Comparison of ENCODE assay signal across 9 cellular contexts in genomic region chr1:179021873-179022272, GRCh38. TPM values are rescaled to one million over a fixed set of nuclear protein-coding genes. Genes with fewer than 3 reads are reported as not detected.
DNase-seq lines count a peak whose midpoint lies in the region; ATAC-seq and TF ChIP-seq lines count a peak whose summit lies in the region.
"Had no signal": no experiment of that assay in that cellular context is flagged by ENCODE, and none has a peak within 500 bp of the region (broad histone marks: within the 10 kb centered on the region; RNA-seq: fewer than 3 reads in every experiment).

No MANE protein-coding gene starts in this region.

- no peak for ATAC-seq in HG03045 (IDR thresholded peaks at IDR 0.05; ENCODE audit: unreplicated experiment)
- no peak for ATAC-seq in PC-3
- ATAC-seq: sciatic nerve had no signal

- DNase-seq in DMS153 treated with DMSO at 0.1 percent for 48 hours (lab: John Stamatoyannopoulos, UW; ENCODE audit: unreplicated experiment) (peak; percentile 16), NCI-H510A treated with DMSO at 0.1 percent for 48 hours (lab: John Stamatoyannopoulos, UW) (peak; percentile 80), MCF 10A (ENCODE audit: unreplicated experiment) (no peak), NCI-H1048 (lab: John Stamatoyannopoulos, UW) (no peak), PC-3 (no peak)
- no peak for DNase-seq in activated naive CD4-positive, alpha-beta T cell treated with Interleukin-2 at 50 U/mL for 16 hours

- no peaks in the 10 kb centered on the region for H3K9me3 Mint-ChIP-seq in MCF 10A (ENCODE audit: unreplicated experiment)
- H3K9me3 Mint-ChIP-seq in nephron: no peaks in the 10 kb centered on the region

- peaks cover 14% of the 10 kb centered on the region for H3K4me1 Mint-ChIP-seq in MCF 10A (ENCODE audit: insufficient read depth, unreplicated experiment)
- H3K4me1 Mint-ChIP-seq in nephron: peaks cover 30% of the 10 kb centered on the region

- no peaks in the 10 kb centered on the region for H3K9me3 ChIP-seq in PC-3 (ENCODE audit: low read length)

- no peak overlapping the region for H3K4me3 Mint-ChIP-seq in MCF 10A (ENCODE audit: unreplicated experiment)
- peak overlapping the region in 2 of 3 experiments; percentile 49 to 67 for H3K4me3 Mint-ChIP-seq in nephron

- no peak overlapping the region for H3K9ac ChIP-seq in PC-3 (ENCODE audit: low read length)

- peaks cover 27% of the 10 kb centered on the region for H3K4me1 ChIP-seq in PC-3 (ENCODE audit: insufficient read depth, low read length)

- H3F3A ChIP-seq in PC-3 (ENCODE audit: low read length, unreplicated experiment): no peaks in the 10 kb centered on the region

- H3K27ac ChIP-seq in PC-3 (ENCODE audit: low read length): no peak overlapping the region

- no peaks in the 10 kb centered on the region for H3K27me3 Mint-ChIP-seq in MCF 10A (ENCODE audit: insufficient read depth, unreplicated experiment)
- peaks cover 5% of the 10 kb centered on the region for H3K27me3 Mint-ChIP-seq in nephron (ENCODE audit: low read depth)

- peaks cover 7% of the 10 kb centered on the region for H3K79me2 ChIP-seq in PC-3 (ENCODE audit: low read length)

- intact Hi-C loops in MCF 10A (cut with micrococcal nuclease): no loop called here
- intact Hi-C loops in PC-3 (cut with micrococcal nuclease): no loop called here

- CTCF ChIA-PET in MCF 10A (lab: Yijun Ruan, JAX): interaction anchor here (0.6 to 3.0 kb wide), 6 partner anchors 19 to 711 kb away, joined by 3 to 18 read pairs (median 4); no protein-coding TSS in a partner anchor
- CTCF ChIA-PET in PC-3 (lab: Charles Lee): no interaction called here

- H4K20me1 ChIP-seq in PC-3 (ENCODE audit: low read length): no peaks in the 10 kb centered on the region

- no peak overlapping the region for H2AFZ ChIP-seq in PC-3 (ENCODE audit: low read length)

- H3K36me3 ChIP-seq in PC-3 (ENCODE audit: low read depth, low read length): no peaks in the 10 kb centered on the region

- no peak overlapping the region for H3K4me3 ChIP-seq in PC-3 (ENCODE audit: low read length)

- H3K27me3 ChIP-seq in PC-3 (ENCODE audit: low read length): no peaks in the 10 kb centered on the region

- POLR2A ChIA-PET in MCF 10A (lab: Yijun Ruan, JAX) (interaction anchor here (1.1 kb wide), 1 partner anchor 13 kb away, joined by 3 read pairs; no protein-coding TSS in a partner anchor), PC-3 (lab: Charles Lee; ENCODE audit: unreplicated experiment) (no interaction called here)

- no peaks in the 10 kb centered on the region for H3K9me2 ChIP-seq in PC-3 (replicated peaks; ENCODE audit: low read length)

- H3K4me2 ChIP-seq in PC-3 (ENCODE audit: low read length): no peak overlapping the region

- BruUV-seq in MCF 10A (replicated peaks; lab: Mats Ljungman, UMichigan) (no TSS peak), PC-3 (replicated peaks; lab: Mats Ljungman, UMichigan) (no TSS peak)

- H3K27ac Mint-ChIP-seq in MCF 10A (ENCODE audit: low read depth, unreplicated experiment): peak overlapping the region; percentile 11
- H3K27ac Mint-ChIP-seq in nephron: peak overlapping the region; percentile 23 to 60 (median 52)

- H3K36me3 Mint-ChIP-seq in MCF 10A (ENCODE audit: insufficient read depth, unreplicated experiment) (no peaks in the 10 kb centered on the region), nephron (ENCODE audit: low read depth) (no peaks in the 10 kb centered on the region)

- TF ChIP-seq CTCF in MCF 10A (IDR thresholded peaks at IDR 0.05; ENCODE audit: unreplicated experiment) (no peak), nephron (IDR thresholded peaks at IDR 0.05; ENCODE audit: unreplicated experiment in 3 of 3) (no peak), PC-3 (conservative IDR thresholded peaks at IDR 0.05; ENCODE audit: low read depth, low read length) (no peak)

RNA-seq across cellular contexts. Expression of gene FAM20B, which starts 3.8 kb away (rescaled TPM):
- total RNA-seq in MCF 10A (2022): 44.2 and 45.0 TPM in 2 replicates
- total RNA-seq in PC-3 (2014; rRNA removed): 20.1 and 21.1 TPM in 2 replicates

RNA-seq across cellular contexts. Expression of gene TOR3A, which starts 60.0 kb away (rescaled TPM):
- total RNA-seq in MCF 10A (2022): 24.9 and 31.3 TPM in 2 replicates
- 70.8 and 95.5 TPM in 2 replicates for total RNA-seq in PC-3 (2014; rRNA removed)

Comparison
In these comparisons a context has a peak if more than half of its experiments do, and no peak if none do; other contexts are left out.
1. DNase-seq: peak in DMS153 treated with DMSO at 0.1 percent for 48 hours (single experiment) and NCI-H510A treated with DMSO at 0.1 percent for 48 hours (single experiment); none in MCF 10A (single experiment), activated naive CD4-positive, alpha-beta T cell treated with Interleukin-2 at 50 U/mL for 16 hours (single experiment), NCI-H1048 (single experiment) and PC-3 (single experiment).